Comparison of ENCODE assay signal across 8 cellular contexts in the genomic region with DNA sequence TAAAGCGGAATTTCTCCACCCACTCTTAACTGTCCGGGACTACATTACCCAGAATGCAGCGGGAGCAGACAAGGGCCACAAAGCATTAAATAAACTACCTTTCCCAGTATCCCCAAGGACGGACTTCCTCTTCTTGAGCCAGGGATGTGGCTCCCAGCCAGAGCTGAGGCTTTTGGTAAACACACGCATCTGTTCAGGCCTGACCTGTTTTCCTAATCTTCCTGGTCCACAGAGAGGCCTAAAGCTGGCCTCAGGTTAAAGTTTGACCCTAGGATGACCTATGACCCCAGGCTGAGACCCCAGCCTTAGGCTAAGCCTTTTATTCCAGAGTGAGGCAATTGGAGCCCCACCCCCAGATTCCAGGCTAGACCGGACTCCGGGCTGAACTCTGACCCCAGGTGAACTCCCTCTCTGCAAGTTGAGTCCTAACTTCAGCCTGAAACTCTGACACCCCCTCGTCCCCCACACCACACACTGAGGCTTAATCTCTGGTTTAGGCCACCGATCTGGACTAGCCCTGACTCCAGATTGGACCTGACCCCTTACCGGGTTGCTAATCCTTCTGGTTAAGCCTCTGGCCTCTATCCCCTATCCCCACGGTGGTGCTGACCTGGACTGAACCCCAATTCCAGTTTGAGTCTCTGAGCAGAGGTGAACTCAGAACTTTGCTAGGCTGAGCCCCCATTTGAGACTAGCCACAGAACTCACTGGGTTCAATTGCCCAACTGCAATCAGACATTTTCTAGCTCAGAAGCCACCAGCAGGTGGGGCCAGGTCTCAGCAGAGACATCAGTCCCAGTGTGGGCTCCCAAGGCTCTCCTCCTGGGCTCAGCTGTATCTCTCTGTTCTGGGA. TPM values are rescaled to one million over a fixed set of nuclear protein-coding genes. Genes with fewer than 3 reads are reported as not detected.
DNase-seq lines count a peak whose midpoint lies in the region; ATAC-seq, FAIRE-seq and TF ChIP-seq lines count a peak whose summit lies in the region.

No MANE protein-coding gene starts in this region.

- FAIRE-seq in bronchial epithelial cell (lab: Jason Lieb, UNC): no peak

- TF ChIP-seq POLR2A in GM19099 (IDR thresholded peaks at IDR 0.05; ENCODE audit: extremely low read depth, insufficient read length, low read depth): peak; percentile 28

- DNase-seq in AG20443 (ENCODE audit: low spot score): peak; percentile 62
- DNase-seq in NCI-H2171 (lab: John Stamatoyannopoulos, UW): peak; percentile 77
- DNase-seq in bronchial epithelial cell (ENCODE audit: low read depth): peak; percentile 77
- peak; percentile 81 for DNase-seq in kidney glomerular epithelial cell (lab: John Stamatoyannopoulos, UW)
- peak; percentile 36 to 53 for DNase-seq in stimulated activated CD4-positive, alpha-beta T cell treated with anti-CD3 and anti-CD28 coated beads, Interleukin-1b, Interleukin-23, amount 100 ng/mL, for 1 hour (ENCODE audit: low read depth in 2 of 2)

- H3K4me3 ChIP-seq in WI38 (ENCODE audit: low read depth, low read length) (no peak overlapping the region), bronchial epithelial cell (ENCODE audit: low read depth, low read length) (no peak overlapping the region)

- H3K36me3 ChIP-seq in bronchial epithelial cell (ENCODE audit: control insufficient read depth, insufficient read depth, low read length): peaks cover 16% of the 10 kb centered on the region

- no peak for ATAC-seq in GM19455 (IDR thresholded peaks at IDR 0.05; ENCODE audit: unreplicated experiment)

- H3K27me3 ChIP-seq in bronchial epithelial cell (ENCODE audit: control insufficient read depth, insufficient read depth, low read length): no peaks in the 10 kb centered on the region

- TF ChIP-seq CTCF in WI38 (IDR thresholded peaks at IDR 0.05; ENCODE audit: low read depth, low read length): peak; percentile 51
- TF ChIP-seq CTCF in bronchial epithelial cell (IDR thresholded peaks at IDR 0.05; ENCODE audit: insufficient read depth, low read length, severe bottlenecking): peak; percentile 81

RNA-seq across cellular contexts. Expression of a gene that starts 0.7 kb away (rescaled TPM):
- 87.7 and 99.0 TPM in 2 replicates for total RNA-seq in bronchial epithelial cell

RNA-seq across cellular contexts. Expression of a gene that starts 1.4 kb away (rescaled TPM):
- 67.7 and 79.5 TPM in 2 replicates for total RNA-seq in bronchial epithelial cell

RNA-seq across cellular contexts. Expression of a gene that starts 17.6 kb away (rescaled TPM):
- 1.3 and 4.1 TPM in 2 replicates for total RNA-seq in bronchial epithelial cell

RNA-seq across cellular contexts. Expression of a gene that starts 29.1 kb away (rescaled TPM):
- 69.6 and 88.5 TPM in 2 replicates for total RNA-seq in bronchial epithelial cell

RNA-seq across cellular contexts. Expression of a gene that starts 34.4 kb away (rescaled TPM):
- 0.51 and 0.53 TPM in 2 replicates for total RNA-seq in bronchial epithelial cell
